ENCODE assay signal across 17 cellular contexts in the genomic region with DNA sequence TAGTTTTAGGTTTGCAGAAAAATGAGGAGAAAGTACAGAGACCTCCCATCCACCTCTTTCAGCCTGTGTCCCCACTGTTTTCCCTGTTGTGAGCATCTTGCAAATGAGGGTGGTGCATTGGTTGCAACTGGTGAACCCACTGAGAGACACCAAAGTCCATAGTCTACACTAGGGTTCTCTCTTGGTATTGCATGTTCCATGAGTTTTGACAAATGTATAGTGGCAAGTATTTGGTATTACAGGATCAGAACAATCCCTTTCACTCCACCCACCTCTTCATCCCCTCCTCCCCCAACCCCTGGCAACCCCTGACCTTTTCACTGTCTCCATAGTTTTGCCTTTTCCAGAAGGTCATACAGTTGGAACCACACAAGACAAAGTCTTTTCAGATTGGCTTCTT. TPM values are rescaled to one million over a fixed set of nuclear protein-coding genes. Genes with fewer than 3 reads are reported as not detected.
"Had no signal": no experiment of that assay in that cellular context is flagged by ENCODE, and none has a peak within 500 bp of the region (broad histone marks: within the 10 kb centered on the region; RNA-seq: fewer than 3 reads in every experiment).

No MANE protein-coding gene starts in this region.

- ATAC-seq: activated T-cell treated with anti-CD3 and anti-CD28 coated beads, Interleukin-2, amount 50 U/mL, for 72 hours; stimulated activated memory B cell treated with anti-CD40 and anti-IgM and Interleukin-4, amounts not matched to agents 10 μg/mL and 1 μg/mL and 100 μg/mL, for 72 hours had no signal

- FAIRE-seq: frontal cortex had no signal

- H3K4me3 Mint-ChIP-seq: activated CD4-positive, alpha-beta memory T cell treated with anti-CD3 and anti-CD28 coated beads for 36 hours; activated naive CD8-positive, alpha-beta T cell treated with anti-CD3 and anti-CD28 coated beads, Interleukin-2, amount 10 ng/mL, durations not matched to agents 7 days and 5 days; activated T-cell treated with anti-CD3 and anti-CD28 coated beads, Interleukin-2, amount 50 U/mL, for 72 hours; stimulated activated memory B cell treated with anti-CD40 and anti-IgM and Interleukin-4, amounts not matched to agents 10 μg/mL and 1 μg/mL and 100 μg/mL, for 72 hours had no signal

- H3K27me3 Mint-ChIP-seq: activated CD4-positive, alpha-beta memory T cell treated with anti-CD3 and anti-CD28 coated beads for 36 hours; activated naive CD8-positive, alpha-beta T cell treated with anti-CD3 and anti-CD28 coated beads, Interleukin-2, amount 10 ng/mL, durations not matched to agents 7 days and 5 days; stimulated activated memory B cell treated with anti-CD40 and anti-IgM and Interleukin-4, amounts not matched to agents 10 μg/mL and 1 μg/mL and 100 μg/mL, for 72 hours had no signal

- DNase-seq: activated CD4-positive, alpha-beta memory T cell treated with anti-CD3 and anti-CD28 coated beads for 36 hours; activated CD4-positive, alpha-beta T cell treated with anti-CD3 and anti-CD28 coated beads for 1 hour; activated CD8-positive, alpha-beta memory T cell treated with anti-CD3 and anti-CD28 coated beads, Interleukin-2, amount 50 U/mL, for 4 hours; activated gamma-delta T cell treated with Interleukin-2 at 50 U/mL for 16 hours; activated naive CD8-positive, alpha-beta T cell treated with anti-CD3 and anti-CD28 coated beads, Interleukin-2, amount 10 ng/mL, durations not matched to agents 7 days and 5 days; activated T-cell treated with anti-CD3 and anti-CD28 coated beads, Interleukin-2, amount 50 U/mL, for 72 hours; anterior cingulate cortex; brain microvascular endothelial cell; cortex of kidney; effector CD4-positive, alpha-beta T cell; stimulated activated CD4-positive, alpha-beta T cell treated with anti-CD3 and anti-CD28 coated beads, Interleukin-12 subunit alpha, Interleukin-12 subunit beta, amount 100 ng/mL, for 4 hours; substantia nigra; T1000; transverse colon had no signal

- H3K27ac Mint-ChIP-seq: activated naive CD8-positive, alpha-beta T cell treated with anti-CD3 and anti-CD28 coated beads, Interleukin-2, amount 10 ng/mL, durations not matched to agents 7 days and 5 days; activated T-cell treated with anti-CD3 and anti-CD28 coated beads, Interleukin-2, amount 50 U/mL, for 72 hours; stimulated activated memory B cell treated with anti-CD40 and anti-IgM and Interleukin-4, amounts not matched to agents 10 μg/mL and 1 μg/mL and 100 μg/mL, for 72 hours had no signal

RNA-seq across cellular contexts. Expression of a gene that starts 20.1 kb away (rescaled TPM):
- total RNA-seq: myocyte had no signal
